Comparison of ENCODE assay signal across 14 cellular contexts in the genomic region with DNA sequence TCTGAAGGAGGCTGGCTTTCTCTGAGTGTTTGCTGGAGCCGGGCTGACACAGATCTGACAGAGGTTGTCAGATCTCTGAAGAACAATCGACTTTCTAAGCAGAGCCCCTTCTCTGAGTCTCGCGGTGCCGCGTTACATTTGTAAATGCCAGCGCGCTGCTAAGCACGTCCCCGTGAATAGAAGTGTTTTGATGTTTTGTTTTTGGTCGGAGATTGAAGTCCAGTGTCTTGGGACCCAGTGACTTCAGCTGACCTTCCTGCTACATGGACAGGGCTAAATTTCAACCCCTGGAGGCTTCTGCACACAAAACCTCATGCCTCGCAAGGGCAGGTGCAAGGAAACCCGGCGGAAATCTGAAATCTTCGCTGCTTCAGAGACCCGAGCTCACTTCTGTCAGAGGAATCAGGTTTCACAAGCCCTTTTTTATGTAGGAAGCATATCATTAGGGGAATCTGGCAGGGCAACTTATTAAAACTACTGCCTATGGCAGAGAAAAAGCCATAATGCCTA. TPM values are rescaled to one million over a fixed set of nuclear protein-coding genes. Genes with fewer than 3 reads are reported as not detected.
A peak's percentile ranks its signal among the peaks of the same experiment; 100 is the strongest.
DNase-seq lines count a peak whose midpoint lies in the region; ATAC-seq and TF ChIP-seq lines count a peak whose summit lies in the region.
"Had no signal": no experiment of that assay in that cellular context is flagged by ENCODE, and none has a peak within 500 bp of the region (broad histone marks: within the 10 kb centered on the region; RNA-seq: fewer than 3 reads in every experiment).

No MANE protein-coding gene starts in this region.

- H3K27me3 ChIP-seq in A673 (replicated peaks; ENCODE audit: insufficient read depth, low read depth, low read length, poor library complexity) (peaks cover 33% of the 10 kb centered on the region), H9 (ENCODE audit: insufficient read depth, low read length) (peaks cover 21% of the 10 kb centered on the region; the same call in 1 of the 2 replicates)
- no peaks in the 10 kb centered on the region for H3K27me3 ChIP-seq in naive thymus-derived CD4-positive, alpha-beta T cell (ENCODE audit: control insufficient read depth in 2 of 2, insufficient read depth in 2 of 2, low read length in 2 of 2)

- peak overlapping the region; percentile 23 for H3K4me3 ChIP-seq in A673 (ENCODE audit: low read depth, low read length, poor library complexity, severe bottlenecking)
- no peak overlapping the region for H3K4me3 ChIP-seq in naive thymus-derived CD4-positive, alpha-beta T cell (ENCODE audit: low read length)
- H3K4me3 ChIP-seq: esophagus muscularis mucosa had no signal

- BruUV-seq in A673 (replicated peaks; lab: Mats Ljungman, UMichigan): no TSS peak

- no peak overlapping the region for H4K5ac ChIP-seq in H9 (ENCODE audit: insufficient read length, low read depth, low read length)

- H3K27ac ChIP-seq in A673 (ENCODE audit: low read depth, low read length, poor library complexity, severe bottlenecking): no peak overlapping the region
- no peak overlapping the region for H3K27ac ChIP-seq in H9 (ENCODE audit: insufficient read length, low read depth, low read length)
- no peak overlapping the region for H3K27ac ChIP-seq in naive thymus-derived CD4-positive, alpha-beta T cell (ENCODE audit: low read depth, low read length)
- H3K27ac ChIP-seq: esophagus muscularis mucosa, neutrophil had no signal

- no peak for DNase-seq in A673 (ENCODE audit: low spot score)
- no peak for DNase-seq in H9
- peak; percentile 56 for DNase-seq in NCI-H748 (lab: John Stamatoyannopoulos, UW; ENCODE audit: unreplicated experiment)
- DNase-seq in naive thymus-derived CD4-positive, alpha-beta T cell: peak in 1 of 9 donors; percentile 1
- DNase-seq in NCI-H2081 treated with DMSO at 0.1 percent for 48 hours (lab: John Stamatoyannopoulos, UW): no peak
- no peak for DNase-seq in OCI-M2 (lab: John Stamatoyannopoulos, UW; ENCODE audit: unreplicated experiment)
- no peak for DNase-seq in RPMI8226
- DNase-seq: activated T-cell treated with anti-CD3 and anti-CD28 coated beads, Interleukin-2, amount 50 U/mL, for 4 hours; BE2C; MM.1S; stimulated activated CD4-positive, alpha-beta T cell treated with anti-CD3 and anti-CD28 coated beads, Interleukin-4, amount 100 ng/mL, for 4 hours had no signal

- H4K8ac ChIP-seq in H9 (replicated peaks; ENCODE audit: insufficient read length, low read depth, low read length): no peak overlapping the region

- no peaks in the 10 kb centered on the region for H3K79me1 ChIP-seq in H9 (ENCODE audit: insufficient read depth, low read depth, low read length, poor library complexity, severe bottlenecking)

- H3K27me3 Mint-ChIP-seq in H9 (ENCODE audit: low read depth): peaks cover 99% of the 10 kb centered on the region
- peaks cover 47 to 57% (median 54%) of the 10 kb centered on the region in 5 donors for H3K27me3 Mint-ChIP-seq in naive thymus-derived CD4-positive, alpha-beta T cell

- H3K4me1 ChIP-seq in A673 (ENCODE audit: insufficient read depth, low read length, poor library complexity, severe bottlenecking) (no peaks in the 10 kb centered on the region), H9 (ENCODE audit: insufficient read depth, low read length) (no peaks in the 10 kb centered on the region)
- no peaks in the 10 kb centered on the region for H3K4me1 ChIP-seq in naive thymus-derived CD4-positive, alpha-beta T cell (ENCODE audit: control insufficient read depth in 2 of 2, insufficient read depth in 2 of 2, low read length in 2 of 2)
- H3K4me1 ChIP-seq: BE2C had no signal

- WGBS in H9 (ENCODE audit: extremely low coverage, insufficient read length, low lambda C conversion rate): no CpG with 5 or more reads among the region's 16 CpGs

- H2BK5ac ChIP-seq in H9 (ENCODE audit: insufficient read length, low read length): no peak overlapping the region

- H3K23ac ChIP-seq in H9 (ENCODE audit: insufficient read length, low read depth, low read length): no peak overlapping the region

- peak overlapping the region in 1 of 2 experiments; percentile 66; a peak in 3 of 5 replicates for H3K4me3 Mint-ChIP-seq in H9
- peak overlapping the region in 6 of 10 donors; percentile 39 to 78 (median 58) for H3K4me3 Mint-ChIP-seq in naive thymus-derived CD4-positive, alpha-beta T cell
- H3K4me3 Mint-ChIP-seq: activated T-cell treated with anti-CD3 and anti-CD28 coated beads, Interleukin-2, amount 50 U/mL, for 4 hours had no signal

- POLR2A ChIA-PET in A673 (lab: Charles Lee; ENCODE audit: low non-redundant PET): no interaction called here
- POLR2A ChIA-PET in naive thymus-derived CD4-positive, alpha-beta T cell (lab: Charles Lee): no interaction called here

- intact Hi-C loops in A673 (cut with micrococcal nuclease; ENCODE audit: unreplicated experiment): no loop called here
- intact Hi-C loops in naive thymus-derived CD4-positive, alpha-beta T cell (cut with micrococcal nuclease): no loop called here

- CTCF ChIA-PET in A673 (lab: Charles Lee): no interaction called here
- CTCF ChIA-PET in naive thymus-derived CD4-positive, alpha-beta T cell (lab: Charles Lee): no interaction called here

- ATAC-seq in naive thymus-derived CD4-positive, alpha-beta T cell: no peak
- ATAC-seq in GM19328 (IDR thresholded peaks at IDR 0.05; ENCODE audit: unreplicated experiment): no peak
- ATAC-seq: activated T-cell treated with anti-CD3 and anti-CD28 coated beads, Interleukin-2, amount 50 U/mL, for 4 hours had no signal

- no peak overlapping the region for H2BK15ac ChIP-seq in H9 (ENCODE audit: low read depth, low read length)

- peak overlapping the region; percentile 35 for H3K4me2 ChIP-seq in H9 (ENCODE audit: insufficient read depth, insufficient read length, low read length)

- no peak overlapping the region for H3K27ac Mint-ChIP-seq in H9
- no peak overlapping the region for H3K27ac Mint-ChIP-seq in naive thymus-derived CD4-positive, alpha-beta T cell

- H3K36me3 Mint-ChIP-seq in H9 (ENCODE audit: insufficient read depth in 1 of 3, low read depth in 3 of 3): no peaks in the 10 kb centered on the region
- H3K36me3 Mint-ChIP-seq in naive thymus-derived CD4-positive, alpha-beta T cell: no peaks in the 10 kb centered on the region

- no peaks in the 10 kb centered on the region for H3K9me3 ChIP-seq in A673 (ENCODE audit: low read depth, low read length, poor library complexity, severe bottlenecking)
- H3K9me3 ChIP-seq in H9 (ENCODE audit: control insufficient read depth, low read depth, low read length): no peaks in the 10 kb centered on the region
- H3K9me3 ChIP-seq in naive thymus-derived CD4-positive, alpha-beta T cell (ENCODE audit: control insufficient read depth in 2 of 3, low read length in 3 of 3): no peaks in the 10 kb centered on the region
- H3K9me3 ChIP-seq: BE2C, esophagus muscularis mucosa, neutrophil had no signal

- H2BK20ac ChIP-seq in H9 (ENCODE audit: low read depth, low read length, poor library complexity, severe bottlenecking): no peak overlapping the region

- H4K20me1 ChIP-seq in H9 (ENCODE audit: control insufficient read depth, insufficient read depth, insufficient read length): peaks cover 4% of the 10 kb centered on the region

- no peak overlapping the region for H2BK120ac ChIP-seq in H9 (ENCODE audit: low read depth, low read length, poor library complexity, severe bottlenecking)

- no peak overlapping the region for H3K4ac ChIP-seq in H9 (ENCODE audit: low read depth, low read length)

- H3K14ac ChIP-seq in H9 (ENCODE audit: insufficient read depth, low read length): no peak overlapping the region

- no peak overlapping the region for H3K56ac ChIP-seq in H9 (ENCODE audit: insufficient read length, low read depth, low read length)

- no peak overlapping the region for H3K9ac ChIP-seq in H9 (ENCODE audit: extremely low read depth, insufficient read length, low read length)

- H3K36me3 ChIP-seq in A673 (ENCODE audit: insufficient read depth, low read length, poor library complexity, severe bottlenecking): no peaks in the 10 kb centered on the region
- no peaks in the 10 kb centered on the region for H3K36me3 ChIP-seq in naive thymus-derived CD4-positive, alpha-beta T cell (ENCODE audit: control insufficient read depth in 2 of 3, insufficient read depth in 3 of 3, low read length in 3 of 3)
- H3K36me3 ChIP-seq: BE2C, esophagus muscularis mucosa, neutrophil had no signal

- TF ChIP-seq CTCF in A673 (conservative IDR thresholded peaks at IDR 0.05; ENCODE audit: low read depth, low read length) (no peak), H9 (conservative IDR thresholded peaks at IDR 0.05) (no peak)

- H3K18ac ChIP-seq in H9 (ENCODE audit: insufficient read length, low read depth, low read length): no peak overlapping the region

- peaks cover 2% of the 10 kb centered on the region; the same call in 1 of the 2 replicates for H3K79me2 ChIP-seq in H9 (ENCODE audit: insufficient read depth, low read length)

- H3T11ph ChIP-seq in H9 (ENCODE audit: low read length): no peak overlapping the region

- H2BK12ac ChIP-seq in H9 (ENCODE audit: insufficient read length, low read depth, low read length): no peak overlapping the region

- H3K23me2 ChIP-seq in H9 (ENCODE audit: insufficient read length, low read depth, low read length, poor library complexity, severe bottlenecking): no peaks in the 10 kb centered on the region

- no peak overlapping the region for H4K91ac ChIP-seq in H9 (ENCODE audit: insufficient read length, low read depth, low read length)

- no peaks in the 10 kb centered on the region for H3K9me3 Mint-ChIP-seq in H9
- H3K9me3 Mint-ChIP-seq in naive thymus-derived CD4-positive, alpha-beta T cell: peaks cover 0 to 3% (median 0%) of the 10 kb centered on the region in 11 donors
- H3K9me3 Mint-ChIP-seq: activated T-cell treated with anti-CD3 and anti-CD28 coated beads, Interleukin-2, amount 50 U/mL, for 4 hours had no signal

- H2AFZ ChIP-seq in H9 (ENCODE audit: low read length): no peak overlapping the region

- H3K4me1 Mint-ChIP-seq in H9: peaks cover 7 to 13% of the 10 kb centered on the region in 2 experiments
- H3K4me1 Mint-ChIP-seq in naive thymus-derived CD4-positive, alpha-beta T cell: peaks cover 0 to 16% (median 0%) of the 10 kb centered on the region in 7 donors

- H2AK5ac ChIP-seq in H9 (ENCODE audit: insufficient read length, low read length): no peak overlapping the region

RNA-seq across cellular contexts. Expression of a gene that starts 27.2 kb away (rescaled TPM):
- total RNA-seq in A673 (2021) (not detected in 2 replicates), H9 (2021) (not detected in 2 replicates)
- total RNA-seq in naive thymus-derived CD4-positive, alpha-beta T cell: not detected
- not detected for polyA plus RNA-seq in naive thymus-derived CD4-positive, alpha-beta T cell
- total RNA-seq: activated T-cell treated with anti-CD3 and anti-CD28 coated beads, Interleukin-2, amount 50 U/mL, for 4 hours; esophagus muscularis mucosa had no signal

RNA-seq across cellular contexts. Expression of a gene that starts 56.4 kb away (rescaled TPM):
- total RNA-seq in A673 (2021): not detected in 2 replicates
- total RNA-seq in H9 (2021): not detected in 2 replicates
- 1 to 10 TPM in 1 of 5 experiments, under 1 TPM in 2, not detected in 2; 0.05 to 1.1 (median 0.08) TPM for total RNA-seq in naive thymus-derived CD4-positive, alpha-beta T cell
- polyA plus RNA-seq in naive thymus-derived CD4-positive, alpha-beta T cell: not detected
- total RNA-seq: activated T-cell treated with anti-CD3 and anti-CD28 coated beads, Interleukin-2, amount 50 U/mL, for 4 hours; esophagus muscularis mucosa had no signal
